In genomic region chr17:50547035-50547735, GRCh38 we compare ENCODE assay signal across 8 cellular contexts.
DNase-seq lines count a peak whose midpoint lies in the region; ATAC-seq lines count a peak whose summit lies in the region.

Gene SPATA20, plus strand, starts transcription at chr17:50547174. Its CDS starts 35 bp downstream, at chr17:50547209.

- peak within 1 kb of the TSS; percentile 40 for H3K27ac ChIP-seq in cingulate gyrus (ENCODE audit: low read depth, low read length)

- DNase-seq in AG08396 (ENCODE audit: low spot score) (peak; percentile 92), NCI-H446 (lab: John Stamatoyannopoulos, UW) (peak; percentile 83 to 93), left kidney (ENCODE audit: low read depth, low spot score) (peak; percentile 97)
- peak; percentile 74 to 81 for DNase-seq in activated CD4-positive, alpha-beta T cell treated with anti-CD3 and anti-CD28 coated beads for 4 hours
- peak; percentile 86 for DNase-seq in stimulated activated CD4-positive, alpha-beta T cell treated with anti-CD3 and anti-CD28 coated beads, Interleukin-1b, Interleukin-23, amount 100 ng/mL, for 48 hours

- peak; percentile 71 for ATAC-seq in GM18907 (IDR thresholded peaks at IDR 0.05; ENCODE audit: unreplicated experiment)
- peak; percentile 70 for ATAC-seq in HG03175 (IDR thresholded peaks at IDR 0.05; ENCODE audit: unreplicated experiment)

Comparison
In these comparisons a context has a peak if more than half of its experiments do, and no peak if none do; other contexts are left out.
1. Peak in every context shown above with its lines: DNase-seq, ATAC-seq and H3K27ac ChIP-seq.